24 cellular contexts compared by ENCODE assay signal in genomic region chr19:10920288-10920655, GRCh38.
"Had no signal": no experiment of that assay in that cellular context is flagged by ENCODE, and none has a peak within 500 bp of the region (broad histone marks: within the 10 kb centered on the region; RNA-seq: fewer than 3 reads in every experiment).

No MANE protein-coding gene starts in this region.

- ATAC-seq: activated CD8-positive, alpha-beta memory T cell treated with anti-CD3 and anti-CD28 coated beads, Interleukin-2, amount 10 ng/mL, durations not matched to agents 7 days and 5 days; activated CD8-positive, alpha-beta T cell treated with anti-CD3 and anti-CD28 coated beads for 36 hours; esophagus mucosa; naive thymus-derived CD8-positive, alpha-beta T cell had no signal

- H3K4me3 ChIP-seq: hepatocyte, left lung, pancreas, thyroid gland had no signal

- DNase-seq: activated CD4-positive, alpha-beta T cell treated with anti-CD3 and anti-CD28 coated beads, Interleukin-2, amount 10 ng/mL, durations not matched to agents 7 days and 5 days; activated CD4-positive, CD25-positive, alpha-beta regulatory T cell treated with anti-CD3 and anti-CD28 coated beads, Interleukin-2, amount 50 U/mL, for 72 hours; activated CD8-positive, alpha-beta memory T cell treated with anti-CD3 and anti-CD28 coated beads, Interleukin-2, amount 10 ng/mL, durations not matched to agents 7 days and 5 days; activated CD8-positive, alpha-beta T cell treated with anti-CD3 and anti-CD28 coated beads for 36 hours; activated naive CD4-positive, alpha-beta T cell treated with anti-CD3 and anti-CD28 coated beads for 36 hours; activated naive CD8-positive, alpha-beta T cell treated with anti-CD3 and anti-CD28 coated beads, Interleukin-2, amount 10 ng/mL, durations not matched to agents 7 days and 5 days; amniotic stem cell; dermis blood vessel endothelial cell; effector memory CD4-positive, alpha-beta T cell; foreskin melanocyte; glutamatergic neuron; immature natural killer cell; left lung; mammary epithelial cell; naive thymus-derived CD8-positive, alpha-beta T cell; pancreas; right cardiac atrium; stimulated activated CD4-positive, alpha-beta T cell treated with anti-CD3 and anti-CD28 coated beads, Interleukin-12 subunit alpha, Interleukin-12 subunit beta, amount 100 ng/mL, for 4 hours; stimulated activated CD4-positive, alpha-beta T cell treated with anti-CD3 and anti-CD28 coated beads, Interleukin-4, amount 100 ng/mL, for 4 hours; thyroid gland had no signal

- H3K4me2 ChIP-seq: hepatocyte had no signal

- H2AFZ ChIP-seq: hepatocyte had no signal

- H3K4me1 ChIP-seq: thyroid gland had no signal

- H3K27me3 ChIP-seq: hepatocyte, left lung, neutrophil, pancreas, thyroid gland had no signal

- H3K9me3 ChIP-seq: left lung, neutrophil, pancreas, thyroid gland had no signal

- H3K27ac ChIP-seq: hepatocyte, left lung, neutrophil, pancreas, thyroid gland had no signal

- FAIRE-seq: endothelial cell of umbilical vein, pancreas had no signal

- H3K79me2 ChIP-seq: hepatocyte had no signal
